ENCODE assay signal across 19 cellular contexts in genomic region chr11:123521930-123522329, GRCh38.
"Had no signal": no experiment of that assay in that cellular context is flagged by ENCODE, and none has a peak within 500 bp of the region (broad histone marks: within the 10 kb centered on the region; RNA-seq: fewer than 3 reads in every experiment).

No MANE protein-coding gene starts in this region.

- H3K27ac ChIP-seq: HL-60, SJSA1, SK-N-MC had no signal

- H3K9me3 ChIP-seq: SJSA1 had no signal

- H3K36me3 ChIP-seq: MG63, SJSA1 had no signal

- H3K4me3 ChIP-seq: MG63, SJSA1, SK-N-MC had no signal

- DNase-seq: KBM-7, MG63, NCI-H1092, NCI-H1105 treated with DMSO at 0.1 percent for 48 hours, NCI-H1436, NCI-H1694, NCI-H187 treated with DMSO at 0.1 percent for 48 hours, NCI-H2029 treated with DMSO at 0.1 percent for 48 hours, NCI-H2171 treated with DMSO at 0.1 percent for 48 hours, NCI-H524, NCI-H748 treated with DMSO at 0.1 percent for 48 hours, Right ventricle myocardium superior, RPMI8226, SIG-M5 had no signal

- FAIRE-seq: HTR-8/SVneo, RCC 7860 had no signal

- H3K27me3 ChIP-seq: SJSA1 had no signal
